Comparison of ENCODE assay signal across 7 cellular contexts in the genomic region with DNA sequence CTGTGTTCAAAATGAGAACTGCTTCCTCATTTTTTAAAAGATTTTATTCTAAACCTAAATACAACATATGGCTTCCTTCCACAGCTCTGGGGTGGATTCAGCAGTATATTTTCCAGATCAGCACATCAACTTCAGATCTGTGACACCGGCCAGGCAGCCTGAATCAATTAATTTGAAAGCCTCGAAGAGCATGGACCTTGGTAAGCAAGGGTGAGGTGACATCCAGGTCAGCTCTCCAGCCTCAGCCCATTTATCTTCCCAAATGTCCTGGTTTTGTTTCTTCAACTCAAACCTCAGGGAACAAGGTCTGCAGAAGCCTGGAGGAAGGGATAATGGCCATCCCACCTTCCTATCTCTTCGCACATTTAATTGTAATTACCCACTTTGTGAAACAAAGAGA.
"Had no signal": no experiment of that assay in that cellular context is flagged by ENCODE, and none has a peak within 500 bp of the region (broad histone marks: within the 10 kb centered on the region; RNA-seq: fewer than 3 reads in every experiment).

No MANE protein-coding gene starts in this region.

- ATAC-seq: HCT116, K562 had no signal

- H3K4me3 ChIP-seq: GM23248, HAP-1, K562 had no signal

- DNase-seq: GM23248, GOT3, H7, IMR-90 had no signal

- H3K27ac ChIP-seq: GM23248 had no signal

- H2AFZ ChIP-seq: GM23248 had no signal

- H3K4me1 ChIP-seq: HAP-1 had no signal

- H3K9me3 ChIP-seq: HAP-1 had no signal

- H3K36me3 ChIP-seq: HAP-1 had no signal
